ENCODE assay signal across 18 cellular contexts in genomic region chr4:39323836-39324235, GRCh38.
"Had no signal": no experiment of that assay in that cellular context is flagged by ENCODE, and none has a peak within 500 bp of the region (broad histone marks: within the 10 kb centered on the region; RNA-seq: fewer than 3 reads in every experiment).

No MANE protein-coding gene starts in this region.

- H3K27me3 ChIP-seq: cardiac muscle cell, left lung, thyroid gland had no signal

- H3K4me3 ChIP-seq: cardiac muscle cell, left lung, prostate gland, thyroid gland had no signal

- H3K4me1 ChIP-seq: left lung, prostate gland, thyroid gland had no signal

- H3K27me3 Mint-ChIP-seq: activated CD8-positive, alpha-beta memory T cell treated with anti-CD3 and anti-CD28 coated beads, Interleukin-2, amount 10 ng/mL, durations not matched to agents 7 days and 5 days; activated naive CD8-positive, alpha-beta T cell treated with anti-CD3 and anti-CD28 coated beads, Interleukin-2, amount 10 ng/mL, durations not matched to agents 7 days and 5 days; effector memory CD8-positive, alpha-beta T cell; memory B cell; stimulated activated naive CD8-positive, alpha-beta T cell treated with anti-CD3 and anti-CD28 coated beads, Interleukin-15, Interleukin-2, amounts not matched to agents 100 ng/mL and 50 ng/mL, for 24 hours; T-helper 17 cell had no signal

- H3K4me1 Mint-ChIP-seq: activated CD8-positive, alpha-beta memory T cell treated with anti-CD3 and anti-CD28 coated beads, Interleukin-2, amount 10 ng/mL, durations not matched to agents 7 days and 5 days; memory B cell; nephron progenitor cell had no signal

- H3K4me3 Mint-ChIP-seq: activated CD8-positive, alpha-beta memory T cell treated with anti-CD3 and anti-CD28 coated beads, Interleukin-2, amount 10 ng/mL, durations not matched to agents 7 days and 5 days; activated naive CD8-positive, alpha-beta T cell treated with anti-CD3 and anti-CD28 coated beads, Interleukin-2, amount 10 ng/mL, durations not matched to agents 7 days and 5 days; effector memory CD8-positive, alpha-beta T cell; memory B cell; nephron progenitor cell; stimulated activated naive CD8-positive, alpha-beta T cell treated with anti-CD3 and anti-CD28 coated beads, Interleukin-15, Interleukin-2, amounts not matched to agents 100 ng/mL and 50 ng/mL, for 24 hours; T-helper 17 cell had no signal

- H3K9me3 ChIP-seq: left lung, prostate gland, thyroid gland had no signal

- ATAC-seq: activated CD8-positive, alpha-beta memory T cell treated with anti-CD3 and anti-CD28 coated beads, Interleukin-2, amount 10 ng/mL, durations not matched to agents 7 days and 5 days; effector memory CD8-positive, alpha-beta T cell; left lung; sciatic nerve; T-helper 17 cell had no signal

- H3K36me3 ChIP-seq: prostate gland had no signal

- H3K27ac Mint-ChIP-seq: activated CD8-positive, alpha-beta memory T cell treated with anti-CD3 and anti-CD28 coated beads, Interleukin-2, amount 10 ng/mL, durations not matched to agents 7 days and 5 days; activated naive CD8-positive, alpha-beta T cell treated with anti-CD3 and anti-CD28 coated beads, Interleukin-2, amount 10 ng/mL, durations not matched to agents 7 days and 5 days; effector memory CD8-positive, alpha-beta T cell; memory B cell; nephron progenitor cell; stimulated activated naive CD8-positive, alpha-beta T cell treated with anti-CD3 and anti-CD28 coated beads, Interleukin-15, Interleukin-2, amounts not matched to agents 100 ng/mL and 50 ng/mL, for 24 hours; T-helper 17 cell had no signal

- DNase-seq: activated CD4-positive, alpha-beta T cell treated with anti-CD3 and anti-CD28 coated beads, Interleukin-2, amount 50 U/mL, for 4 hours; activated CD4-positive, CD25-positive, alpha-beta regulatory T cell; activated CD8-positive, alpha-beta memory T cell treated with anti-CD3 and anti-CD28 coated beads, Interleukin-2, amount 10 ng/mL, durations not matched to agents 7 days and 5 days; activated naive CD8-positive, alpha-beta T cell treated with anti-CD3 and anti-CD28 coated beads, Interleukin-2, amount 10 ng/mL, durations not matched to agents 7 days and 5 days; activated T-cell treated with anti-CD3 and anti-CD28 coated beads, Interleukin-2, amount 50 U/mL, for 48 hours; effector memory CD8-positive, alpha-beta T cell; foreskin fibroblast; left lung; nephron progenitor cell; stimulated activated CD4-positive, alpha-beta T cell treated with anti-CD3 and anti-CD28 coated beads, Interleukin-4, amount 100 ng/mL, for 1 hour; stimulated activated CD8-positive, alpha-beta memory T cell treated with anti-CD3 and anti-CD28 coated beads, Interleukin-4, amount 100 ng/mL, for 48 hours; T-helper 17 cell; thyroid gland had no signal

- H3K27ac ChIP-seq: cardiac muscle cell, left lung, prostate gland, thyroid gland had no signal

- H3K9me3 Mint-ChIP-seq: activated naive CD8-positive, alpha-beta T cell treated with anti-CD3 and anti-CD28 coated beads, Interleukin-2, amount 10 ng/mL, durations not matched to agents 7 days and 5 days; effector memory CD8-positive, alpha-beta T cell; memory B cell; nephron progenitor cell; stimulated activated naive CD8-positive, alpha-beta T cell treated with anti-CD3 and anti-CD28 coated beads, Interleukin-15, Interleukin-2, amounts not matched to agents 100 ng/mL and 50 ng/mL, for 24 hours had no signal
